ENCODE assay signal across 1 cellular context in genomic region chr1:39902121-39902807, GRCh38.
TF ChIP-seq lines count a peak whose summit lies in the region.

No MANE protein-coding gene starts in this region.

TF ChIP-seq in SK-N-SH, 30 proteins besides CTCF, POLR2A, EP300 and RAD21 (continued from another document):
- no peak for TF ChIP-seq USF2 (IDR thresholded peaks at IDR 0.05; ENCODE audit: borderline replicate concordance, low read depth, low read length)
- no peak for TF ChIP-seq TAF1 (IDR thresholded peaks at IDR 0.05; ENCODE audit: borderline replicate concordance, low read depth, low read length)
- TF ChIP-seq SMC3 (IDR thresholded peaks at IDR 0.05; ENCODE audit: low read depth, low read length) = peak; percentile 77
- TF ChIP-seq RCOR1 (IDR thresholded peaks at IDR 0.05; ENCODE audit: low read length) = no peak
- no peak for TF ChIP-seq FOSL2 (IDR thresholded peaks at IDR 0.05; ENCODE audit: borderline replicate concordance, low read depth)
- TF ChIP-seq EZH2phosphoT487 (IDR thresholded peaks at IDR 0.05; ENCODE audit: borderline replicate concordance, low read depth) = no peak
- TF ChIP-seq SIN3A (IDR thresholded peaks at IDR 0.05; ENCODE audit: borderline replicate concordance, low read depth, low read length) = no peak
- no peak for TF ChIP-seq JUND (IDR thresholded peaks at IDR 0.05)
- TF ChIP-seq TCF12 (IDR thresholded peaks at IDR 0.05) = no peak
- TF ChIP-seq IRF3 (IDR thresholded peaks at IDR 0.05; ENCODE audit: low read depth, low read length) = no peak
